ENCODE assay signal across 8 cellular contexts in the genomic region with DNA sequence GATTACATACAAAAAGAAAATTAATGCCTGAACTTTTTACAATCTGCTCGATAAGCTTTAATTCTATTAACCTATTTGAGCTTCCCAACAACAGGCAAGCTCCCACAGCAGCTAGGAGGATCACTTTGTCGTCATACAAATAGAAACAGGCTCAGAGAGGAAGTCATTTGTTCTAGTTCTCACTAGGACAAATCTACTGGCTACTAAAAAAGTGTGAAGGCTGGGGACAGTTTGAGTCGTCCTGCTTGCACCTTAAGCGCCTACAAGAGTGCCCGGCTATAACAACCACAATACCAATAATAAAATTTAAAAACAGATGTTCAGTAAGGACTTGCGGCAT. TPM values are rescaled to one million over a fixed set of nuclear protein-coding genes. Genes with fewer than 3 reads are reported as not detected.
A peak's percentile ranks its signal among the peaks of the same experiment; 100 is the strongest.
DNase-seq lines count a peak whose midpoint lies in the region; ATAC-seq and TF ChIP-seq lines count a peak whose summit lies in the region.

No MANE protein-coding gene starts in this region.

- peaks cover 39% of the 10 kb centered on the region for H3K4me1 Mint-ChIP-seq in activated naive CD4-positive, alpha-beta T cell treated with anti-CD3 and anti-CD28 coated beads, Interleukin-2, amount 50 U/mL, for 24 hours

- H3K27me3 ChIP-seq in MG63, result no peaks in the 10 kb centered on the region
- no peaks in the 10 kb centered on the region for H3K27me3 ChIP-seq in brain microvascular endothelial cell (replicated peaks)
- no peaks in the 10 kb centered on the region for H3K27me3 ChIP-seq in lower lobe of right lung (ENCODE audit: low read depth)
- peaks cover 6% of the 10 kb centered on the region for H3K27me3 ChIP-seq in upper lobe of right lung

- TF ChIP-seq CTCF in brain microvascular endothelial cell (IDR thresholded peaks at IDR 0.05; ENCODE audit: low read depth, low read length, missing control alignments) (no peak), lower lobe of right lung (IDR thresholded peaks at IDR 0.05) (no peak), upper lobe of right lung (IDR thresholded peaks at IDR 0.05) (no peak)

- H3K4me3 Mint-ChIP-seq in activated naive CD4-positive, alpha-beta T cell treated with anti-CD3 and anti-CD28 coated beads, Interleukin-2, amount 50 U/mL, for 24 hours, result peak overlapping the region; percentile 93

- H3K4me1 ChIP-seq in lower lobe of right lung, result peaks cover 38% of the 10 kb centered on the region
- peaks cover 28% of the 10 kb centered on the region for H3K4me1 ChIP-seq in upper lobe of right lung

- peaks cover 3% of the 10 kb centered on the region for H3K36me3 ChIP-seq in MG63
- H3K36me3 ChIP-seq in brain microvascular endothelial cell (replicated peaks), result no peaks in the 10 kb centered on the region
- peaks cover 12% of the 10 kb centered on the region for H3K36me3 ChIP-seq in lower lobe of right lung
- no peaks in the 10 kb centered on the region for H3K36me3 ChIP-seq in upper lobe of right lung

- peak overlapping the region; percentile 92 for H3K27ac Mint-ChIP-seq in activated naive CD4-positive, alpha-beta T cell treated with anti-CD3 and anti-CD28 coated beads, Interleukin-2, amount 50 U/mL, for 24 hours

- DNase-seq in activated naive CD4-positive, alpha-beta T cell treated with Interleukin-2 at 50 U/mL for 16 hours, result no peak
- DNase-seq in MG63 (no peak), brain microvascular endothelial cell (no peak), lower lobe of right lung (no peak), upper lobe of right lung (no peak), NCI-H146 treated with DMSO at 0.1 percent for 48 hours (lab: John Stamatoyannopoulos, UW; ENCODE audit: unreplicated experiment) (no peak)
- no peak for DNase-seq in stimulated activated CD4-positive, alpha-beta T cell treated with anti-CD3 and anti-CD28 coated beads, Interleukin-2, amount 100 ng/mL, for 24 hours

- H3K9me3 ChIP-seq in MG63 (no peaks in the 10 kb centered on the region), lower lobe of right lung (no peaks in the 10 kb centered on the region), upper lobe of right lung (no peaks in the 10 kb centered on the region)

- peaks cover 16% of the 10 kb centered on the region for H3K36me3 Mint-ChIP-seq in activated naive CD4-positive, alpha-beta T cell treated with anti-CD3 and anti-CD28 coated beads, Interleukin-2, amount 50 U/mL, for 24 hours

- H3K27ac ChIP-seq in brain microvascular endothelial cell (peak overlapping the region; percentile 82), lower lobe of right lung (peak overlapping the region; percentile 93), upper lobe of right lung (peak overlapping the region; percentile 93)

- peak overlapping the region; percentile 74 for H3K4me3 ChIP-seq in MG63
- peak overlapping the region; percentile 66 for H3K4me3 ChIP-seq in brain microvascular endothelial cell (ENCODE audit: low read depth, low read length)
- H3K4me3 ChIP-seq in lower lobe of right lung, result peak overlapping the region; percentile 96
- H3K4me3 ChIP-seq in upper lobe of right lung, result peak overlapping the region; percentile 88

- intact Hi-C loops in lower lobe of right lung (cut with DNase I) (no loop called here), upper lobe of right lung (cut with DNase I) (no loop called here)

- ATAC-seq in lower lobe of right lung, result peak; percentile 0 to 6
- no peak for ATAC-seq in upper lobe of right lung

- in situ Hi-C loops in brain microvascular endothelial cell (cut with HindIII; ENCODE audit: low pct_ligation_motif_present, low sequenced_read_pairs), result no loop called here

- no peaks in the 10 kb centered on the region for H3K27me3 Mint-ChIP-seq in activated naive CD4-positive, alpha-beta T cell treated with anti-CD3 and anti-CD28 coated beads, Interleukin-2, amount 50 U/mL, for 24 hours

- H3K9me3 Mint-ChIP-seq in activated naive CD4-positive, alpha-beta T cell treated with anti-CD3 and anti-CD28 coated beads, Interleukin-2, amount 50 U/mL, for 24 hours, result no peaks in the 10 kb centered on the region

RNA-seq across cellular contexts. Expression of a gene that starts 0.6 kb away (rescaled TPM):
- total RNA-seq in MG63 (2014; rRNA removed; shearing (Covaris generic); ENCODE audit: low replicate concordance), result 25.2 and 27.2 TPM in 2 replicates
- total RNA-seq in lower lobe of right lung (84.0 TPM), upper lobe of right lung (63.7 TPM)

RNA-seq across cellular contexts. Expression of a gene that starts 12.9 kb away (rescaled TPM):
- not detected in 2 replicates for total RNA-seq in MG63 (2014; rRNA removed; shearing (Covaris generic); ENCODE audit: low replicate concordance)
- total RNA-seq in lower lobe of right lung (9.8 TPM), upper lobe of right lung (5.0 TPM)

RNA-seq across cellular contexts. Expression of a gene that starts 31.8 kb away (rescaled TPM):
- total RNA-seq in MG63 (2014; rRNA removed; shearing (Covaris generic); ENCODE audit: low replicate concordance), result not detected in 2 replicates
- total RNA-seq in lower lobe of right lung (2.4 TPM), upper lobe of right lung (1.4 TPM)

RNA-seq across cellular contexts. Expression of a gene that starts 49.3 kb away (rescaled TPM):
- total RNA-seq in MG63 (2014; rRNA removed; shearing (Covaris generic); ENCODE audit: low replicate concordance), result 73.0 and 90.1 TPM in 2 replicates
- 64.5 TPM for total RNA-seq in lower lobe of right lung
- total RNA-seq in upper lobe of right lung, result 64.9 TPM

RNA-seq across cellular contexts. Expression of a gene that starts 50.3 kb away (rescaled TPM):
- total RNA-seq in MG63 (2014; rRNA removed; shearing (Covaris generic); ENCODE audit: low replicate concordance), result 17.7 and 33.5 TPM in 2 replicates
- 33.3 TPM for total RNA-seq in lower lobe of right lung
- total RNA-seq in upper lobe of right lung, result 30.4 TPM
